25 cellular contexts compared by ENCODE assay signal in the genomic region with DNA sequence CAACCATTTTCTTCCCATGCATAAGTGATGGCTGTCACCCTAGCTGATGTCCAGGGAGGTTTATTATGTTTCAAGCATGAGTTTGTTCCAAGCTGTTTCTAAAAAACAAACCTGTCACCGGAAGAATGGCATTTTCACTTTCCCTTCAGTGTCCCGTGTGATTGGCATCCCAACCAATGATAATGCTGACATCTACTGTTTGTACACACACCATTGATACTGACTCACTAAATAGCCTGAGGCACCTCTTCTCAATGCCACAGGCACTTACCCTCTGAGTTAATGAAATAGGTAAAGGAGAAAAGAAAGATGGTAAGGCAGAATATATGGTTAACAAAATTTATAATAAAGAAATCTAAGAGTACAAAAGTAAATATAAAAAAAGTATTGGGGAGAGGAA. TPM values are rescaled to one million over a fixed set of nuclear protein-coding genes. Genes with fewer than 3 reads are reported as not detected.
"Had no signal": no experiment of that assay in that cellular context is flagged by ENCODE, and none has a peak within 500 bp of the region (broad histone marks: within the 10 kb centered on the region; RNA-seq: fewer than 3 reads in every experiment).

No MANE protein-coding gene starts in this region.

- H3K27me3 ChIP-seq: ascending aorta, gastroesophageal sphincter, heart left ventricle, suprapubic skin, transverse colon, vagina had no signal

- H3K9me3 ChIP-seq: ascending aorta, gastroesophageal sphincter, heart left ventricle, suprapubic skin, transverse colon, vagina had no signal

- H3K4me1 ChIP-seq: ascending aorta, gastroesophageal sphincter, heart left ventricle, suprapubic skin, transverse colon, vagina had no signal

- H3K4me3 ChIP-seq: ascending aorta, gastroesophageal sphincter, heart left ventricle, skin epidermis, suprapubic skin, transverse colon, vagina had no signal

- H3K36me3 ChIP-seq: ascending aorta, gastroesophageal sphincter, heart left ventricle, suprapubic skin, transverse colon, vagina had no signal

- H3K27ac ChIP-seq: ascending aorta, gastroesophageal sphincter, heart left ventricle, skin epidermis, suprapubic skin, transverse colon, vagina had no signal

- DNase-seq: activated CD4-positive, alpha-beta T cell treated with anti-CD3 and anti-CD28 coated beads, Interleukin-2, amount 50 U/mL, for 1 hour; activated CD4-positive, CD25-positive, alpha-beta regulatory T cell treated with anti-CD3 and anti-CD28 coated beads, Interleukin-2, amount 50 U/mL, for 72 hours; activated CD8-positive, alpha-beta memory T cell treated with anti-CD3 and anti-CD28 coated beads, Interleukin-2, amount 50 U/mL, for 4 hours; activated effector memory CD4-positive, alpha-beta T cell treated with anti-CD3 and anti-CD28 coated beads, Interleukin-2, amount 50 U/mL, for 16 hours; activated naive CD4-positive, alpha-beta T cell treated with anti-CD3 and anti-CD28 coated beads, Interleukin-2, amount 50 U/mL, for 16 hours; activated T-cell treated with anti-CD3 and anti-CD28 coated beads, Interleukin-2, amount 50 U/mL, for 72 hours; cerebellar nuclear complex; cortex of kidney; heart left ventricle; left ventricle myocardium superior; nephron progenitor cell; nucleus accumbens; right cardiac atrium; stimulated activated CD4-positive, alpha-beta T cell treated with anti-CD3 and anti-CD28 coated beads, Interleukin-4, amount 100 ng/mL, for 1 hour; stimulated activated naive CD8-positive, alpha-beta T cell treated with anti-CD3 and anti-CD28 coated beads, Interleukin-15, amount 100 ng/mL, for 72 hours; transverse colon had no signal

- ATAC-seq: activated T-cell treated with anti-CD3 and anti-CD28 coated beads, Interleukin-2, amount 50 U/mL, for 72 hours; esophagus mucosa; gastroesophageal sphincter; heart left ventricle; left ventricle myocardium superior; right cardiac atrium; stimulated activated naive CD8-positive, alpha-beta T cell treated with anti-CD3 and anti-CD28 coated beads, Interleukin-15, amount 100 ng/mL, for 72 hours had no signal

RNA-seq across cellular contexts. Expression of a gene that starts 23.1 kb away (rescaled TPM):
- total RNA-seq: activated T-cell treated with anti-CD3 and anti-CD28 coated beads, Interleukin-2, amount 50 U/mL, for 72 hours; ascending aorta; esophagus mucosa; gastroesophageal sphincter; heart left ventricle; kidney epithelial cell; left ventricle myocardium superior; myocyte; posterior vena cava; right cardiac atrium; suprapubic skin; transverse colon; vagina had no signal
